15 cellular contexts compared by ENCODE assay signal in genomic region chr2:197090713-197091367, GRCh38.
A peak's percentile ranks its signal among the peaks of the same experiment; 100 is the strongest.
DNase-seq lines count a peak whose midpoint lies in the region; ATAC-seq and TF ChIP-seq lines count a peak whose summit lies in the region.
"Had no signal": no experiment of that assay in that cellular context is flagged by ENCODE, and none has a peak within 500 bp of the region (broad histone marks: within the 10 kb centered on the region; RNA-seq: fewer than 3 reads in every experiment).

No MANE protein-coding gene starts in this region.

- H3K27me3 Mint-ChIP-seq in IgD-negative memory B cell = no peaks in the 10 kb centered on the region
- no peaks in the 10 kb centered on the region for H3K27me3 Mint-ChIP-seq in activated T-helper 17 cell treated with anti-CD3 and anti-CD28 coated beads, Interleukin-2, amount 50 U/mL, for 72 hours
- H3K27me3 Mint-ChIP-seq in neural crest cell (ENCODE audit: low read depth) = no peaks in the 10 kb centered on the region
- H3K27me3 Mint-ChIP-seq: activated naive CD8-positive, alpha-beta T cell treated with anti-CD3 and anti-CD28 coated beads, Interleukin-2, amount 10 ng/mL, durations not matched to agents 7 days and 5 days had no signal

- TF ChIP-seq CTCF in neural crest cell (conservative IDR thresholded peaks at IDR 0.05) = no peak

- peaks cover 2% of the 10 kb centered on the region for H3K36me3 Mint-ChIP-seq in IgD-negative memory B cell
- H3K36me3 Mint-ChIP-seq in activated T-helper 17 cell treated with anti-CD3 and anti-CD28 coated beads, Interleukin-2, amount 50 U/mL, for 72 hours (ENCODE audit: low read depth) = peaks cover 96% of the 10 kb centered on the region
- peaks cover under 1% of the 10 kb centered on the region for H3K36me3 Mint-ChIP-seq in neural crest cell (ENCODE audit: low read depth)

- DNase-seq in DMS153 (lab: John Stamatoyannopoulos, UW) (peak; percentile 36), DMS153 treated with DMSO at 0.1 percent for 48 hours (lab: John Stamatoyannopoulos, UW; ENCODE audit: unreplicated experiment) (no peak), neural crest cell (ENCODE audit: low read depth, low spot score) (peak; percentile 25), EL (no peak)
- DNase-seq: 8988T; activated naive CD8-positive, alpha-beta T cell treated with anti-CD3 and anti-CD28 coated beads, Interleukin-2, amount 10 ng/mL, durations not matched to agents 7 days and 5 days; Caco-2; erythroblast; left cardiac atrium; NCI-H1105 treated with DMSO at 0.1 percent for 48 hours had no signal

- ATAC-seq in activated T-helper 17 cell treated with anti-CD3 and anti-CD28 coated beads, Interleukin-2, amount 50 U/mL, for 72 hours (replicated peaks) = no peak
- ATAC-seq in GM21528 (IDR thresholded peaks at IDR 0.05; ENCODE audit: low FRiP score, unreplicated experiment) = no peak
- no peak for ATAC-seq in GM19452 (IDR thresholded peaks at IDR 0.05; ENCODE audit: unreplicated experiment)
- ATAC-seq: Right ventricle myocardium inferior had no signal

- H3K4me3 Mint-ChIP-seq in IgD-negative memory B cell = no peak overlapping the region
- H3K4me3 Mint-ChIP-seq in activated T-helper 17 cell treated with anti-CD3 and anti-CD28 coated beads, Interleukin-2, amount 50 U/mL, for 72 hours = no peak overlapping the region
- no peak overlapping the region for H3K4me3 Mint-ChIP-seq in neural crest cell
- H3K4me3 Mint-ChIP-seq: activated naive CD8-positive, alpha-beta T cell treated with anti-CD3 and anti-CD28 coated beads, Interleukin-2, amount 10 ng/mL, durations not matched to agents 7 days and 5 days had no signal

- H3K4me1 Mint-ChIP-seq in IgD-negative memory B cell = peaks cover 16 to 19% (median 18%) of the 10 kb centered on the region in 3 donors
- H3K4me1 Mint-ChIP-seq in activated T-helper 17 cell treated with anti-CD3 and anti-CD28 coated beads, Interleukin-2, amount 50 U/mL, for 72 hours = peaks cover 19% of the 10 kb centered on the region
- H3K4me1 Mint-ChIP-seq in neural crest cell = peaks cover 35% of the 10 kb centered on the region

- no peaks in the 10 kb centered on the region for H3K9me3 Mint-ChIP-seq in IgD-negative memory B cell
- H3K9me3 Mint-ChIP-seq in activated T-helper 17 cell treated with anti-CD3 and anti-CD28 coated beads, Interleukin-2, amount 50 U/mL, for 72 hours = no peaks in the 10 kb centered on the region
- peaks cover under 1% of the 10 kb centered on the region for H3K9me3 Mint-ChIP-seq in neural crest cell

- H3K27ac Mint-ChIP-seq in IgD-negative memory B cell (peak overlapping the region in 2 of 3 donors; percentile 14 to 91), neural crest cell (ENCODE audit: unreplicated experiment) (no peak overlapping the region)
- H3K27ac Mint-ChIP-seq in activated T-helper 17 cell treated with anti-CD3 and anti-CD28 coated beads, Interleukin-2, amount 50 U/mL, for 72 hours = peak overlapping the region; percentile 61
- H3K27ac Mint-ChIP-seq: activated naive CD8-positive, alpha-beta T cell treated with anti-CD3 and anti-CD28 coated beads, Interleukin-2, amount 10 ng/mL, durations not matched to agents 7 days and 5 days had no signal

Comparison
In these comparisons a context has a peak if more than half of its experiments do, and no peak if none do; other contexts are left out.
1. DNase-seq: peak in DMS153 (single experiment) and neural crest cell (single experiment); none in DMS153 treated with DMSO at 0.1 percent for 48 hours (single experiment) and EL (single experiment).